1 cellular context compared by ENCODE assay signal in the genomic region with DNA sequence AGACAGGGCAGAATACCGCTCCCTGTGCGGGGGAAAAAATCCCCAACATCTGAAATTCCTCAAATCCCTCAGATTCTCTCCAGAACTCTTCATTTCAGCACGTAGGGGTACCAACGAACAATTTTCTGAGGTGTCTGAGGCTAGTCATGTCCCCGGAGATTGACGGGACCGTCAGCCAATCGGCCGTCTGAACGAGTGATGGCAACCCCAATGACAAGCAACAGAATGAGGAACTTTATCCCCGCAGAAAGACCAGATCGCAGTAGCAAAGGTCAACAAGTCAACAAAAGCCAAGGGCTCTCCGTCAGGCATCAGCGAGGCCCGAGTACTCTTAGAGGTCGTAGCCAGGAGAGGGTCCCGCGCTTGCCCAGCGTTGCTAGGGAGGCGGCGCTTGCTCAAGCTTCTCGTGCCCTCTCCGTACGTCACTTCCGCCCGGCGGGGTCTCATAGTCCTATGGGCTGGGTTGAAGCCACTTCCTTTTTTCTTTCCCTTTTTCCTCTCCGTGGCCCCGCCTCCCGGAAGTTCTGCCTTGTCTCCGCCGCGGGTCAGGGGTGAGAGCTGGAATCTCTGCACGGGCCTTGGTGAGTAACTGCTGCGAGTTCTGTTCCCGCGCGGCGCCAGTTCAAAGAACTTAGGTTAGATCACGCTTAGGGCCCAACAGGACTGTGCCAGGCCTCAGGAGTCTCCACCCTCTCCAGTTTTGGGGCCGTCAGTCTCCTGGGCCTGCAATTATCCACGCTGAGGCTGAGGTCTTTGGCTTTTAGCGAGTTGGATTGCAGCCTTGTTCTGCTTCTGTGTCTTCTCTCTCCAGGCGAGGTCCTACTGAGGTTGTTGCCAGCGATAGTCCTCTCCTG.
TF ChIP-seq lines count a peak whose summit lies in the region.

RNF20 (plus strand) TSS at position 520 of the 854 bp plus-strand sequence. CDS start 1,571 bp downstream, outside the sequence.

TF ChIP-seq in A549, 52 proteins besides CTCF, POLR2A, EP300 and RAD21 (continued from another document):
- TF ChIP-seq, protein P1, sequence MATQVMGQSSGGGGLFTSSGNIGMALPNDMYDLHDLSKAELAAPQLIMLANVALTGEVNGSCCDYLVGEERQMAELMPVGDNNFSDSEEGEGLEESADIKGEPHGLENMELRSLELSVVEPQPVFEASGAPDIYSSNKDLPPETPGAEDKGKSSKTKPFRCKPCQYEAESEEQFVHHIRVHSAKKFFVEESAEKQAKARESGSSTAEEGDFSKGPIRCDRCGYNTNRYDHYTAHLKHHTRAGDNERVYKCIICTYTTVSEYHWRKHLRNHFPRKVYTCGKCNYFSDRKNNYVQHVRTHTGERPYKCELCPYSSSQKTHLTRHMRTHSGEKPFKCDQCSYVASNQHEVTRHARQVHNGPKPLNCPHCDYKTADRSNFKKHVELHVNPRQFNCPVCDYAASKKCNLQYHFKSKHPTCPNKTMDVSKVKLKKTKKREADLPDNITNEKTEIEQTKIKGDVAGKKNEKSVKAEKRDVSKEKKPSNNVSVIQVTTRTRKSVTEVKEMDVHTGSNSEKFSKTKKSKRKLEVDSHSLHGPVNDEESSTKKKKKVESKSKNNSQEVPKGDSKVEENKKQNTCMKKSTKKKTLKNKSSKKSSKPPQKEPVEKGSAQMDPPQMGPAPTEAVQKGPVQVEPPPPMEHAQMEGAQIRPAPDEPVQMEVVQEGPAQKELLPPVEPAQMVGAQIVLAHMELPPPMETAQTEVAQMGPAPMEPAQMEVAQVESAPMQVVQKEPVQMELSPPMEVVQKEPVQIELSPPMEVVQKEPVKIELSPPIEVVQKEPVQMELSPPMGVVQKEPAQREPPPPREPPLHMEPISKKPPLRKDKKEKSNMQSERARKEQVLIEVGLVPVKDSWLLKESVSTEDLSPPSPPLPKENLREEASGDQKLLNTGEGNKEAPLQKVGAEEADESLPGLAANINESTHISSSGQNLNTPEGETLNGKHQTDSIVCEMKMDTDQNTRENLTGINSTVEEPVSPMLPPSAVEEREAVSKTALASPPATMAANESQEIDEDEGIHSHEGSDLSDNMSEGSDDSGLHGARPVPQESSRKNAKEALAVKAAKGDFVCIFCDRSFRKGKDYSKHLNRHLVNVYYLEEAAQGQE (IDR thresholded peaks at IDR 0.05) = no peak
- TF ChIP-seq PHF8 (IDR thresholded peaks at IDR 0.05; ENCODE audit: borderline replicate concordance, low read depth) (peak; percentile 40), SMC3 (IDR thresholded peaks at IDR 0.05) (no peak), JUN (IDR thresholded peaks at IDR 0.05) (peak in 1 of 2 experiments; percentile 75; a peak in 2 of 5 replicates), ZFP36 (IDR thresholded peaks at IDR 0.05; ENCODE audit: borderline replicate concordance, partially characterized antibody) (no peak), PBX3 (IDR thresholded peaks at IDR 0.05) (peak; percentile 95), MYC (IDR thresholded peaks at IDR 0.05; ENCODE audit: borderline replicate concordance, low read length) (no peak)
- TF ChIP-seq, protein P2, sequence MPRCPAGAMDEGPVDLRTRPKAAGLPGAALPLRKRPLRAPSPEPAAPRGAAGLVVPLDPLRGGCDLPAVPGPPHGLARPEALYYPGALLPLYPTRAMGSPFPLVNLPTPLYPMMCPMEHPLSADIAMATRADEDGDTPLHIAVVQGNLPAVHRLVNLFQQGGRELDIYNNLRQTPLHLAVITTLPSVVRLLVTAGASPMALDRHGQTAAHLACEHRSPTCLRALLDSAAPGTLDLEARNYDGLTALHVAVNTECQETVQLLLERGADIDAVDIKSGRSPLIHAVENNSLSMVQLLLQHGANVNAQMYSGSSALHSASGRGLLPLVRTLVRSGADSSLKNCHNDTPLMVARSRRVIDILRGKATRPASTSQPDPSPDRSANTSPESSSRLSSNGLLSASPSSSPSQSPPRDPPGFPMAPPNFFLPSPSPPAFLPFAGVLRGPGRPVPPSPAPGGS (IDR thresholded peaks at IDR 0.05) = 0 out of 3 replicates have a peak, but pooled peaks have one; percentile 34
